11 cellular contexts compared by ENCODE assay signal in the genomic region with DNA sequence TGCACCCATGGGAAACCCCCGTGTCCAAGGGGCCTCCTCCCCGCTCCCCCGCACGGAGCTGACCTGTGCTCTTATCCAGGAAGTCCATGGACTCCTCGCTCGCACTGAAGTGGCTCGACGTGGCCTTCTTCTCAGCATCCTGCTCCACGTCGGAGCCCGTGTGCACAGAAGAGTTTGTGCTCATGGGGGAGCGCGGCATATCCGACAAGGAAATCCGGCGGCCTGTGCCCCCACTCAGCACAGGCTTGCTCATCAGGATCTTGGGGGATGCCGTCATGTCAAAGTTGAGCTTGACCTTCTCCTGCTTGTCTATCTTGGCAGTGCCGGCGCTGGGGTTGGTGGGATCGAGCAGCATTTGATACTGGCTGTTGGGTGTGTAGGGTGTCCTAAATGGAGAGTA.
DNase-seq lines count a peak whose midpoint lies in the region; ATAC-seq, FAIRE-seq and TF ChIP-seq lines count a peak whose summit lies in the region.
"Had no signal": no experiment of that assay in that cellular context is flagged by ENCODE, and none has a peak within 500 bp of the region (broad histone marks: within the 10 kb centered on the region; RNA-seq: fewer than 3 reads in every experiment).

No MANE protein-coding gene starts in this region.

- CTCF ChIA-PET in A549 (lab: Yijun Ruan, JAX), result interaction anchor here (2.7 to 14.7 kb wide), 3 partner anchors 20 to 107 kb away, joined by 11 to 684 read pairs (median 137); partner anchors contain the start of gene ZMYND8

- no peak overlapping the region for H4K8ac ChIP-seq in trophoblast cell (ENCODE audit: low read depth, low read length)

- no peak overlapping the region for H2BK120ac ChIP-seq in trophoblast cell (ENCODE audit: insufficient read depth, low read length, poor library complexity)

- H2AFZ ChIP-seq in GM23338 (no peak overlapping the region), trophoblast cell (ENCODE audit: insufficient read depth, low read length, poor library complexity) (no peak overlapping the region)

- 97% methylated on average over 19 of the region's 20 CpGs for WGBS in A549 (ENCODE audit: missing lambda C conversion rate)
- WGBS in trophoblast cell (ENCODE audit: extremely low coverage, insufficient coverage, insufficient read length), result no CpG with 5 or more reads among the region's 20 CpGs

- H3K36me3 ChIP-seq in GM23338 (ENCODE audit: insufficient read depth), result peaks cover 35% of the 10 kb centered on the region
- H3K36me3 ChIP-seq in brain microvascular endothelial cell (replicated peaks), result peaks cover 37% of the 10 kb centered on the region
- peaks cover 31 to 38% of the 10 kb centered on the region in 2 experiments for H3K36me3 ChIP-seq in trophoblast cell (ENCODE audit: control insufficient read depth in 1 of 2, insufficient read depth in 2 of 2, low read length in 2 of 2)

- H3K4me2 ChIP-seq in A549 (no peak overlapping the region), GM23338 (no peak overlapping the region), trophoblast cell (ENCODE audit: low read length) (no peak overlapping the region)

- no peak overlapping the region for H3K9ac ChIP-seq in trophoblast cell (ENCODE audit: low read length)

- H3K9me3 Mint-ChIP-seq in GM23338, result no peaks in the 10 kb centered on the region
- no peaks in the 10 kb centered on the region for H3K9me3 Mint-ChIP-seq in effector memory CD8-positive, alpha-beta T cell

- H3K9me2 ChIP-seq in GM23338 (ENCODE audit: insufficient read depth), result no peaks in the 10 kb centered on the region

- peak overlapping the region; percentile 33 for H2BK5ac ChIP-seq in trophoblast cell (ENCODE audit: low read depth, low read length, poor library complexity)

- TF ChIP-seq EP300 in A549 (IDR thresholded peaks at IDR 0.05), result no peak

- H3K27ac Mint-ChIP-seq in GM23338, result peak overlapping the region; percentile 39; the same call in 1 of the 2 replicates
- H3K27ac Mint-ChIP-seq in effector memory CD8-positive, alpha-beta T cell, result peak overlapping the region in 1 of 2 donors; percentile 87

- H3K4me3 ChIP-seq in A549 (no peak overlapping the region), GM23338 (no peak overlapping the region), brain microvascular endothelial cell (ENCODE audit: low read depth, low read length) (no peak overlapping the region), trophoblast cell (ENCODE audit: low read depth, low read length) (no peak overlapping the region)

- peak overlapping the region; percentile 0 for H2BK12ac ChIP-seq in trophoblast cell (ENCODE audit: low read length)

- H3K4me3 Mint-ChIP-seq in GM23338, result no peak overlapping the region
- no peak overlapping the region for H3K4me3 Mint-ChIP-seq in effector memory CD8-positive, alpha-beta T cell

- H3K79me2 ChIP-seq in GM23338 (replicated peaks; ENCODE audit: insufficient read depth) (peaks cover 89% of the 10 kb centered on the region), trophoblast cell (ENCODE audit: control insufficient read depth, insufficient read depth, low read length, poor library complexity) (peaks cover 2% of the 10 kb centered on the region)

- peaks cover 90% of the 10 kb centered on the region for H3K36me3 Mint-ChIP-seq in GM23338 (ENCODE audit: low read depth)
- H3K36me3 Mint-ChIP-seq in effector memory CD8-positive, alpha-beta T cell (ENCODE audit: insufficient read depth), result peaks cover 57% of the 10 kb centered on the region

- POLR2A ChIA-PET in A549 (lab: Yijun Ruan, JAX), result interaction anchor here (1.6 kb wide), 1 partner anchor 40 kb away, joined by 3 read pairs; no protein-coding TSS in a partner anchor

- no peak for TF ChIP-seq RAD21 in A549 (conservative IDR thresholded peaks at IDR 0.05 in 1 of 2, IDR thresholded peaks at IDR 0.05 in 1 of 2)

- peaks cover 10% of the 10 kb centered on the region; the same call in 1 of the 2 replicates for H4K20me1 ChIP-seq in GM23338 (replicated peaks; ENCODE audit: insufficient read depth)

- DNase-seq in A549 (ENCODE audit: low read depth in 1 of 2, low spot score in 1 of 2) (no peak), GM23338 (ENCODE audit: low spot score) (no peak), brain microvascular endothelial cell (no peak), trophoblast cell (no peak), NCI-H2081 treated with DMSO at 0.1 percent for 48 hours (lab: John Stamatoyannopoulos, UW) (no peak), mesenteric fat pad (ENCODE audit: low spot score) (no peak)
- no peak for DNase-seq in effector memory CD8-positive, alpha-beta T cell
- DNase-seq: activated CD4-positive, alpha-beta T cell treated with anti-CD3 and anti-CD28 coated beads for 1 hour; NCI-H1417 treated with DMSO at 0.1 percent for 48 hours had no signal

- H3K27me3 ChIP-seq in GM23338 (ENCODE audit: insufficient read depth), result no peaks in the 10 kb centered on the region
- H3K27me3 ChIP-seq in brain microvascular endothelial cell (replicated peaks), result no peaks in the 10 kb centered on the region
- no peaks in the 10 kb centered on the region for H3K27me3 ChIP-seq in trophoblast cell (ENCODE audit: insufficient read depth, low read length)

- H3K27me3 Mint-ChIP-seq in GM23338 (ENCODE audit: insufficient read depth, low read depth, poor library complexity), result peaks cover 18% of the 10 kb centered on the region
- no peaks in the 10 kb centered on the region for H3K27me3 Mint-ChIP-seq in effector memory CD8-positive, alpha-beta T cell

- H3K9me3 ChIP-seq in A549, result no peaks in the 10 kb centered on the region
- H3K9me3 ChIP-seq in trophoblast cell (ENCODE audit: insufficient read depth, low read depth, low read length), result peaks cover 2% of the 10 kb centered on the region

- H3K23ac ChIP-seq in trophoblast cell (ENCODE audit: low read length), result no peak overlapping the region

- H3K27ac ChIP-seq in A549, result peak overlapping the region; percentile 84 to 93
- H3K27ac ChIP-seq in GM23338 (ENCODE audit: low read depth), result peak overlapping the region; percentile 61; the same call in 1 of the 2 replicates
- H3K27ac ChIP-seq in brain microvascular endothelial cell, result peak overlapping the region; percentile 46
- H3K27ac ChIP-seq in trophoblast cell (ENCODE audit: low read depth, low read length), result no peak overlapping the region

- TF ChIP-seq POLR2A in A549 (IDR thresholded peaks at IDR 0.05; ENCODE audit: low read length), result no peak

- peak overlapping the region; percentile 9 for H3K4ac ChIP-seq in trophoblast cell (ENCODE audit: low read depth, low read length)

- H3K79me1 ChIP-seq in trophoblast cell (ENCODE audit: low read length), result peaks cover 5% of the 10 kb centered on the region

- peak overlapping the region; percentile 87 for H2AK5ac ChIP-seq in trophoblast cell (ENCODE audit: low read length)

- H3K14ac ChIP-seq in trophoblast cell (ENCODE audit: low read length), result no peak overlapping the region

- H3K4me1 Mint-ChIP-seq in GM23338, result peaks cover 38% of the 10 kb centered on the region
- peaks cover 17 to 28% of the 10 kb centered on the region in 2 donors for H3K4me1 Mint-ChIP-seq in effector memory CD8-positive, alpha-beta T cell (ENCODE audit: low read depth in 2 of 2)

- H3F3A ChIP-seq in GM23338 (replicated peaks; ENCODE audit: low read depth), result peaks cover 56% of the 10 kb centered on the region

- peak overlapping the region; percentile 40 for H3K18ac ChIP-seq in trophoblast cell (ENCODE audit: low read length)

- in situ Hi-C loops in brain microvascular endothelial cell (cut with HindIII; ENCODE audit: low pct_ligation_motif_present, low sequenced_read_pairs), result loop anchor here (10.0 kb wide), 1 partner anchor 59 kb away; no protein-coding TSS in a partner anchor

- FAIRE-seq in A549 (lab: Jason Lieb, UNC), result no peak
- FAIRE-seq: colon had no signal

- peak overlapping the region; percentile 36 for H4K12ac ChIP-seq in trophoblast cell (ENCODE audit: low read depth, low read length)

- peak overlapping the region; percentile 49 for H4K91ac ChIP-seq in trophoblast cell (ENCODE audit: low read depth, low read length)

- peaks cover 70% of the 10 kb centered on the region for H3K4me1 ChIP-seq in A549
- 0 out of 2 replicates have a peak, but pooled peaks cover 10% of the 10 kb centered on the region for H3K4me1 ChIP-seq in GM23338 (ENCODE audit: insufficient read depth)
- peaks cover 4 to 8% of the 10 kb centered on the region in 2 experiments for H3K4me1 ChIP-seq in trophoblast cell (ENCODE audit: control insufficient read depth in 1 of 2, insufficient read depth in 2 of 2, low read length in 2 of 2)

- TF ChIP-seq CTCF in A549 (IDR thresholded peaks at IDR 0.05), result no peak
- no peak for TF ChIP-seq CTCF in GM23338 (conservative IDR thresholded peaks at IDR 0.05; ENCODE audit: low read depth in 2 of 2)
- no peak for TF ChIP-seq CTCF in brain microvascular endothelial cell (IDR thresholded peaks at IDR 0.05; ENCODE audit: low read depth, low read length, missing control alignments)

- ATAC-seq in A549 (no peak), GM23338 (no peak), GM21526 (IDR thresholded peaks at IDR 0.05; ENCODE audit: low FRiP score, unreplicated experiment) (no peak)
- no peak for ATAC-seq in effector memory CD8-positive, alpha-beta T cell (replicated peaks)

TF ChIP-seq in GM23338, 12 proteins besides CTCF, POLR2A, EP300 and RAD21 (continues in another document):
- no peak for TF ChIP-seq CREB1 (CRISPR knock-in tag; IDR thresholded peaks at IDR 0.05; ENCODE audit: low read depth)
